15 cellular contexts compared by ENCODE assay signal in genomic region chr14:73773441-73774243, GRCh38. TPM values are rescaled to one million over a fixed set of nuclear protein-coding genes. Genes with fewer than 3 reads are reported as not detected.
A peak's percentile ranks its signal among the peaks of the same experiment; 100 is the strongest.
DNase-seq lines count a peak whose midpoint lies in the region; ATAC-seq, FAIRE-seq and TF ChIP-seq lines count a peak whose summit lies in the region.
"Had no signal": no experiment of that assay in that cellular context is flagged by ENCODE, and none has a peak within 500 bp of the region (broad histone marks: within the 10 kb centered on the region; RNA-seq: fewer than 3 reads in every experiment).

No MANE protein-coding gene starts in this region.

- POLR2A ChIA-PET in RWPE1 (lab: Yijun Ruan, JAX; ENCODE audit: low non-redundant PET) = no interaction called here

- CTCF ChIA-PET in RWPE1 (lab: Yijun Ruan, JAX) = no interaction called here

- TF ChIP-seq POLR2A in gastroesophageal sphincter (IDR thresholded peaks at IDR 0.05) (no peak), GM12892 (IDR thresholded peaks at IDR 0.05; ENCODE audit: low read depth, low read length) (no peak)

- WGBS in gastroesophageal sphincter (ENCODE audit: low coverage in 1 of 2), 2 donors = 76 to 91% methylated on average over 7 to 11 of the region's 11 CpGs

- no peak for TF ChIP-seq EP300 in gastroesophageal sphincter (IDR thresholded peaks at IDR 0.05)

- peaks cover 64% of the 10 kb centered on the region for H3K4me1 Mint-ChIP-seq in T-helper 2 cell treated with Interferon-gamma antibody and Interleukin-4, amounts not matched to agents 5 μg/mL and 100 μg/mL, for 36 hours (ENCODE audit: low read depth)
- H3K4me1 Mint-ChIP-seq in stimulated activated memory B cell treated with anti-CD40 and anti-IgM and Interleukin-4, amounts not matched to agents 10 μg/mL and 1 μg/mL and 100 μg/mL, for 72 hours = peaks cover 84% of the 10 kb centered on the region

- no peaks in the 10 kb centered on the region for H3K9me3 Mint-ChIP-seq in T-helper 2 cell treated with Interferon-gamma antibody and Interleukin-4, amounts not matched to agents 5 μg/mL and 100 μg/mL, for 36 hours
- H3K9me3 Mint-ChIP-seq in stimulated activated memory B cell treated with anti-CD40 and anti-IgM and Interleukin-4, amounts not matched to agents 10 μg/mL and 1 μg/mL and 100 μg/mL, for 72 hours = no peaks in the 10 kb centered on the region
- H3K9me3 Mint-ChIP-seq: central memory CD8-positive, alpha-beta T cell had no signal

- no peaks in the 10 kb centered on the region for H3K27me3 ChIP-seq in gastroesophageal sphincter
- H3K27me3 ChIP-seq: right atrium auricular region had no signal

- ATAC-seq in gastroesophageal sphincter (no peak), GM19455 (IDR thresholded peaks at IDR 0.05; ENCODE audit: unreplicated experiment) (no peak), HG02588 (IDR thresholded peaks at IDR 0.05; ENCODE audit: unreplicated experiment) (no peak)
- ATAC-seq in stimulated activated memory B cell treated with anti-CD40 and anti-IgM and Interleukin-4, amounts not matched to agents 10 μg/mL and 1 μg/mL and 100 μg/mL, for 72 hours = no peak

- no peak for FAIRE-seq in GM12892 (lab: Jason Lieb, UNC)

- TF ChIP-seq CTCF in RWPE1 (conservative IDR thresholded peaks at IDR 0.05; ENCODE audit: low read depth) (no peak), gastroesophageal sphincter (IDR thresholded peaks at IDR 0.05) (no peak)

- H3K4me3 Mint-ChIP-seq in T-helper 2 cell treated with Interferon-gamma antibody and Interleukin-4, amounts not matched to agents 5 μg/mL and 100 μg/mL, for 36 hours = no peak overlapping the region
- no peak overlapping the region for H3K4me3 Mint-ChIP-seq in stimulated activated memory B cell treated with anti-CD40 and anti-IgM and Interleukin-4, amounts not matched to agents 10 μg/mL and 1 μg/mL and 100 μg/mL, for 72 hours
- H3K4me3 Mint-ChIP-seq: central memory CD8-positive, alpha-beta T cell had no signal

- peak overlapping the region; percentile 8 for H3K27ac Mint-ChIP-seq in T-helper 2 cell treated with Interferon-gamma antibody and Interleukin-4, amounts not matched to agents 5 μg/mL and 100 μg/mL, for 36 hours
- peak overlapping the region; percentile 89 for H3K27ac Mint-ChIP-seq in stimulated activated memory B cell treated with anti-CD40 and anti-IgM and Interleukin-4, amounts not matched to agents 10 μg/mL and 1 μg/mL and 100 μg/mL, for 72 hours

- H3K9me3 ChIP-seq in gastroesophageal sphincter = no peaks in the 10 kb centered on the region
- H3K9me3 ChIP-seq: right atrium auricular region had no signal

- H3K4me1 ChIP-seq in gastroesophageal sphincter = peaks cover 3 to 98% (median 46%) of the 10 kb centered on the region in 3 donors

- H3K36me3 Mint-ChIP-seq in T-helper 2 cell treated with Interferon-gamma antibody and Interleukin-4, amounts not matched to agents 5 μg/mL and 100 μg/mL, for 36 hours (ENCODE audit: low read depth) = peaks cover 11% of the 10 kb centered on the region
- peaks cover 6% of the 10 kb centered on the region for H3K36me3 Mint-ChIP-seq in stimulated activated memory B cell treated with anti-CD40 and anti-IgM and Interleukin-4, amounts not matched to agents 10 μg/mL and 1 μg/mL and 100 μg/mL, for 72 hours

- H3K4me3 ChIP-seq in gastroesophageal sphincter = no peak overlapping the region
- H3K4me3 ChIP-seq: right atrium auricular region had no signal

- H3K27ac ChIP-seq in RWPE1 = peak overlapping the region; percentile 76
- H3K27ac ChIP-seq in gastroesophageal sphincter = peak overlapping the region in 3 of 4 donors; percentile 34 to 75 (median 72)

- no peak for DNase-seq in T-helper 2 cell treated with Interferon-gamma antibody and Interleukin-4, amounts not matched to agents 5 μg/mL and 100 μg/mL, for 36 hours (ENCODE audit: low spot score)
- DNase-seq in T-helper 2 cell (no peak), RWPE1 (ENCODE audit: low spot score) (no peak), GM12892 (ENCODE audit: insufficient read length) (no peak)
- DNase-seq: 8988T, midbrain, NCI-H1105 treated with DMSO at 0.1 percent for 48 hours, NCI-H526 treated with DMSO at 0.1 percent for 48 hours, SIG-M5 had no signal

- H3K27me3 Mint-ChIP-seq in T-helper 2 cell treated with Interferon-gamma antibody and Interleukin-4, amounts not matched to agents 5 μg/mL and 100 μg/mL, for 36 hours (ENCODE audit: low read depth) = no peaks in the 10 kb centered on the region
- H3K27me3 Mint-ChIP-seq in stimulated activated memory B cell treated with anti-CD40 and anti-IgM and Interleukin-4, amounts not matched to agents 10 μg/mL and 1 μg/mL and 100 μg/mL, for 72 hours = no peaks in the 10 kb centered on the region
- H3K27me3 Mint-ChIP-seq: central memory CD8-positive, alpha-beta T cell had no signal

- H3K36me3 ChIP-seq in gastroesophageal sphincter = no peaks in the 10 kb centered on the region
- H3K36me3 ChIP-seq: right atrium auricular region had no signal

RNA-seq across cellular contexts. Expression of gene PNMA1, which starts 59.5 kb away (rescaled TPM):
- total RNA-seq in gastroesophageal sphincter = 10 to 100 TPM; 41.7 to 95.2 (median 47.6) TPM
- 13.3 TPM for polyA plus RNA-seq in GM12892 (2012; ENCODE audit: missing spikeins)
